In the genomic region with DNA sequence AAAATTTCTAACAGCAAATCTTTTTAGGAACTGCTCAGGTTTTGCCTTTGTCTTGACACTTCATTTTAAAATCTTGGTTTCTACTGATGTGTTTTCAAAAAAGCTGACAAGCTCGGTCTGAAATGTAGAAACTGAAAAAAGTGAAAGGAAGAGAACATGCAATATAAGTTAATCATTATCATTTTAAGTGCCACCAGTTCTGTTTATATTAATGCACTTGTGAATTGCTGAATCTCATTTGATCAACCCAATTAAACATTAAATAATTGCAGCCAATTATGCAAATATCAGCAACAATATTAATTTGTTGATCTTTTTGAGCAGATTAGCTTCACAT, we compare ENCODE assay signal across 7 cellular contexts.
DNase-seq lines count a peak whose midpoint lies in the region; ATAC-seq, FAIRE-seq and TF ChIP-seq lines count a peak whose summit lies in the region.

No MANE protein-coding gene starts in this region.

- H3K9me3 Mint-ChIP-seq in progenitor cell of endocrine pancreas (ENCODE audit: low read depth) (peaks cover 7% of the 10 kb centered on the region), Calu3 (ENCODE audit: low read depth, unreplicated experiment) (no peaks in the 10 kb centered on the region)

- H3K27ac Mint-ChIP-seq in progenitor cell of endocrine pancreas (peak overlapping the region; percentile 23), Calu3 (ENCODE audit: unreplicated experiment) (no peak overlapping the region)

- H3K4me1 Mint-ChIP-seq in progenitor cell of endocrine pancreas (ENCODE audit: low read depth): peaks cover 10% of the 10 kb centered on the region
- H3K4me1 Mint-ChIP-seq in Calu3 (ENCODE audit: low read depth, unreplicated experiment): no peaks in the 10 kb centered on the region

- peaks cover 2% of the 10 kb centered on the region for H3K36me3 Mint-ChIP-seq in progenitor cell of endocrine pancreas (ENCODE audit: insufficient read depth)
- no peaks in the 10 kb centered on the region for H3K36me3 Mint-ChIP-seq in Calu3 (ENCODE audit: insufficient read depth, unreplicated experiment)

- H2AFZ ChIP-seq in MM.1S (ENCODE audit: low read length): peak overlapping the region; percentile 36

- no peaks in the 10 kb centered on the region for H3K27me3 Mint-ChIP-seq in progenitor cell of endocrine pancreas
- no peaks in the 10 kb centered on the region for H3K27me3 Mint-ChIP-seq in Calu3 (ENCODE audit: unreplicated experiment)

- peak overlapping the region; percentile 60 for H3K4me2 ChIP-seq in MM.1S (ENCODE audit: low read depth, low read length)

- H3K4me1 ChIP-seq in MM.1S (ENCODE audit: low read length): peaks cover 18% of the 10 kb centered on the region

- H3K27me3 ChIP-seq in MM.1S (replicated peaks; ENCODE audit: insufficient read depth, low read length): no peaks in the 10 kb centered on the region

- no TSS peak for BruUV-seq in Calu3 (replicated peaks; lab: Mats Ljungman, UMichigan)

- peaks cover 17% of the 10 kb centered on the region for H3F3A ChIP-seq in MM.1S (ENCODE audit: insufficient read depth, low read length)

- CTCF ChIA-PET in Calu3 (lab: Charles Lee): interaction anchor here (0.6 kb wide), 1 partner anchor 1822 kb away, joined by 4 read pairs; no protein-coding TSS in a partner anchor

- peak overlapping the region; percentile 64; the same call in 1 of the 2 replicates for H3K27ac ChIP-seq in MM.1S (ENCODE audit: low read length)

- no peaks in the 10 kb centered on the region for H3K36me3 ChIP-seq in MM.1S (replicated peaks; ENCODE audit: insufficient read depth, low read length)

- H3K9ac ChIP-seq in MM.1S (ENCODE audit: low read length): peak overlapping the region; percentile 5; the same call in 1 of the 2 replicates

- DNase-seq in MM.1S (no peak), progenitor cell of endocrine pancreas (ENCODE audit: low spot score, unreplicated experiment) (no peak), Calu3 (no peak), AG20443 (ENCODE audit: low spot score) (no peak), HTR-8/SVneo (ENCODE audit: insufficient read length, low spot score) (no peak)

- no peak for TF ChIP-seq CTCF in MM.1S (IDR thresholded peaks at IDR 0.05; ENCODE audit: low read length)
- TF ChIP-seq CTCF in progenitor cell of endocrine pancreas (IDR thresholded peaks at IDR 0.05; ENCODE audit: unreplicated experiment): no peak
- TF ChIP-seq CTCF in Calu3 (IDR thresholded peaks at IDR 0.05; ENCODE audit: unreplicated experiment): no peak

- H3K4me3 Mint-ChIP-seq in progenitor cell of endocrine pancreas (ENCODE audit: low read depth) (no peak overlapping the region), Calu3 (ENCODE audit: low read depth, unreplicated experiment) (no peak overlapping the region)

- no peaks in the 10 kb centered on the region for H3K9me2 ChIP-seq in MM.1S (replicated peaks; ENCODE audit: insufficient read depth, low read length)

- ATAC-seq in GM18909 (IDR thresholded peaks at IDR 0.05; ENCODE audit: poor library complexity, unreplicated experiment): peak; percentile 52
- peak; percentile 29 for ATAC-seq in HG02642 (IDR thresholded peaks at IDR 0.05; ENCODE audit: poor library complexity, unreplicated experiment)

- H3K4me3 ChIP-seq in MM.1S (ENCODE audit: low read length): peak overlapping the region; percentile 55

- FAIRE-seq in HTR-8/SVneo (lab: Jason Lieb, UNC): no peak

- H4K20me1 ChIP-seq in MM.1S (ENCODE audit: insufficient read depth, low read length): no peaks in the 10 kb centered on the region

- H3K9me3 ChIP-seq in MM.1S (replicated peaks; ENCODE audit: insufficient read depth, low read length): no peaks in the 10 kb centered on the region

- intact Hi-C loops in Calu3 (cut with micrococcal nuclease; ENCODE audit: unreplicated experiment): no loop called here

- H3K79me2 ChIP-seq in MM.1S (ENCODE audit: low read length): no peaks in the 10 kb centered on the region
